8 cellular contexts compared by ENCODE assay signal in genomic region chr16:75238132-75238852, GRCh38. TPM values are rescaled to one million over a fixed set of nuclear protein-coding genes. Genes with fewer than 3 reads are reported as not detected.
A peak's percentile ranks its signal among the peaks of the same experiment; 100 is the strongest.
DNase-seq lines count a peak whose midpoint lies in the region; ATAC-seq and TF ChIP-seq lines count a peak whose summit lies in the region.

No MANE protein-coding gene starts in this region.

- H3K4me3 Mint-ChIP-seq in MCF 10A (ENCODE audit: unreplicated experiment), result no peak overlapping the region
- no peak overlapping the region for H3K4me3 Mint-ChIP-seq in activated CD4-positive, alpha-beta T cell treated with anti-CD3 and anti-CD28 coated beads, Interleukin-2, amount 10 ng/mL, durations not matched to agents 7 days and 5 days

- H3K27ac Mint-ChIP-seq in MCF 10A (ENCODE audit: low read depth, unreplicated experiment), result no peak overlapping the region
- no peak overlapping the region for H3K27ac Mint-ChIP-seq in activated CD4-positive, alpha-beta T cell treated with anti-CD3 and anti-CD28 coated beads, Interleukin-2, amount 10 ng/mL, durations not matched to agents 7 days and 5 days

- H3K27me3 ChIP-seq in breast epithelium, result no peaks in the 10 kb centered on the region
- no peaks in the 10 kb centered on the region for H3K27me3 ChIP-seq in ectodermal cell (ENCODE audit: control insufficient read depth, insufficient read depth, low read length, poor library complexity, severe bottlenecking)

- intact Hi-C loops in breast epithelium (cut with DNase I; ENCODE audit: low total_unique reads) (no loop called here), MCF 10A (cut with micrococcal nuclease) (no loop called here)

- no peaks in the 10 kb centered on the region for H3K27me3 Mint-ChIP-seq in MCF 10A (ENCODE audit: insufficient read depth, unreplicated experiment)
- H3K27me3 Mint-ChIP-seq in activated CD4-positive, alpha-beta T cell treated with anti-CD3 and anti-CD28 coated beads, Interleukin-2, amount 10 ng/mL, durations not matched to agents 7 days and 5 days, result peaks cover 3% of the 10 kb centered on the region

- peak in 1 of 2 donors; percentile 57 for DNase-seq in breast epithelium (ENCODE audit: low spot score in 2 of 2)
- DNase-seq in MCF 10A (ENCODE audit: unreplicated experiment), result no peak
- DNase-seq in midbrain (lab: John Stamatoyannopoulos, UW), result peak; percentile 87
- no peak for DNase-seq in activated CD4-positive, alpha-beta T cell treated with anti-CD3 and anti-CD28 coated beads for 48 hours
- DNase-seq in activated CD4-positive, alpha-beta T cell treated with anti-CD3 and anti-CD28 coated beads, Interleukin-2, amount 10 ng/mL, durations not matched to agents 7 days and 5 days, result no peak

- no peaks in the 10 kb centered on the region for H3K9me3 ChIP-seq in breast epithelium
- no peaks in the 10 kb centered on the region for H3K9me3 ChIP-seq in ectodermal cell (ENCODE audit: control insufficient read depth, low read length)

- WGBS in ectodermal cell, 2 experiments, result 84 to 85% methylated on average over 25 of the region's 25 CpGs

- POLR2A ChIA-PET in MCF 10A (lab: Yijun Ruan, JAX), result interaction anchor here (0.6 to 1.3 kb wide), 2 partner anchors 67 to 271 kb away, joined by 3 to 4 read pairs; no protein-coding TSS in a partner anchor
- POLR2A ChIA-PET in activated CD4-positive, alpha-beta T cell treated with anti-CD3 and anti-CD28 coated beads, Interleukin-2, amount 10 ng/mL, durations not matched to agents 7 days and 5 days (lab: Charles Lee), result no interaction called here

- no TSS peak for BruUV-seq in MCF 10A (replicated peaks; lab: Mats Ljungman, UMichigan)

- no peak for TF ChIP-seq POLR2A in breast epithelium (IDR thresholded peaks at IDR 0.05)

- no peak for TF ChIP-seq CTCF in breast epithelium (IDR thresholded peaks at IDR 0.05)
- TF ChIP-seq CTCF in MCF 10A (IDR thresholded peaks at IDR 0.05; ENCODE audit: unreplicated experiment), result no peak

- peaks cover 18 to 20% of the 10 kb centered on the region in 2 donors for H3K4me1 ChIP-seq in breast epithelium
- H3K4me1 ChIP-seq in ectodermal cell (ENCODE audit: control insufficient read depth, insufficient read depth, low read length), result peaks cover 14% of the 10 kb centered on the region

- peaks cover 7% of the 10 kb centered on the region for H3K36me3 ChIP-seq in breast epithelium
- H3K36me3 ChIP-seq in ectodermal cell (ENCODE audit: control insufficient read depth, insufficient read depth, low read length), result peaks cover 15% of the 10 kb centered on the region

- CTCF ChIA-PET in MCF 10A (lab: Yijun Ruan, JAX), result interaction anchor here (0.5 to 1.0 kb wide), 5 partner anchors 8 to 165 kb away, joined by 3 read pairs; no protein-coding TSS in a partner anchor
- CTCF ChIA-PET in activated CD4-positive, alpha-beta T cell treated with anti-CD3 and anti-CD28 coated beads, Interleukin-2, amount 10 ng/mL, durations not matched to agents 7 days and 5 days (lab: Charles Lee), result no interaction called here

- H3K27ac ChIP-seq in breast epithelium (peak overlapping the region; percentile 76 to 82), ectodermal cell (ENCODE audit: insufficient read depth, low read depth, low read length, poor library complexity, severe bottlenecking) (peak overlapping the region; percentile 48)

- H3K4me3 ChIP-seq in breast epithelium (peak overlapping the region in 1 of 3 donors; percentile 34), ectodermal cell (ENCODE audit: insufficient read depth, low read depth, low read length) (no peak overlapping the region)

- ATAC-seq in HG02588 (IDR thresholded peaks at IDR 0.05; ENCODE audit: unreplicated experiment), result no peak
- no peak for ATAC-seq in GM21515 (IDR thresholded peaks at IDR 0.05; ENCODE audit: unreplicated experiment)

- peaks cover 11% of the 10 kb centered on the region for H3K4me1 Mint-ChIP-seq in MCF 10A (ENCODE audit: insufficient read depth, unreplicated experiment)
- peaks cover 1% of the 10 kb centered on the region for H3K4me1 Mint-ChIP-seq in activated CD4-positive, alpha-beta T cell treated with anti-CD3 and anti-CD28 coated beads, Interleukin-2, amount 10 ng/mL, durations not matched to agents 7 days and 5 days

- peaks cover 37% of the 10 kb centered on the region for H3K36me3 Mint-ChIP-seq in MCF 10A (ENCODE audit: insufficient read depth, unreplicated experiment)
- H3K36me3 Mint-ChIP-seq in activated CD4-positive, alpha-beta T cell treated with anti-CD3 and anti-CD28 coated beads, Interleukin-2, amount 10 ng/mL, durations not matched to agents 7 days and 5 days (ENCODE audit: low read depth), result no peaks in the 10 kb centered on the region

- H3K9me3 Mint-ChIP-seq in MCF 10A (ENCODE audit: unreplicated experiment), result no peaks in the 10 kb centered on the region
- H3K9me3 Mint-ChIP-seq in activated CD4-positive, alpha-beta T cell treated with anti-CD3 and anti-CD28 coated beads, Interleukin-2, amount 10 ng/mL, durations not matched to agents 7 days and 5 days, result no peaks in the 10 kb centered on the region

RNA-seq across cellular contexts. Expression of gene BCAR1, which starts 13.1 kb away (rescaled TPM):
- total RNA-seq in breast epithelium, result 10 to 100 TPM; 13.6 to 38.7 (median 32.9) TPM
- total RNA-seq in MCF 10A (2022), result 58.6 and 68.1 TPM in 2 replicates
- 49.9 TPM for polyA plus RNA-seq in ectodermal cell (2013, experiment 1 of 4)
- polyA plus RNA-seq in ectodermal cell (2013, experiment 2 of 4), result 46.7 TPM
- 33.0 TPM for polyA plus RNA-seq in ectodermal cell (2013, experiment 3 of 4)
- 37.2 TPM for polyA plus RNA-seq in ectodermal cell (2013, experiment 4 of 4)
- total RNA-seq in activated CD4-positive, alpha-beta T cell treated with anti-CD3 and anti-CD28 coated beads, Interleukin-2, amount 10 ng/mL, durations not matched to agents 7 days and 5 days, result under 1 TPM in 1 of 2 experiments, not detected in 1; 0.04 TPM

RNA-seq across cellular contexts. Expression of gene CTRB1, which starts 19.5 kb away (rescaled TPM):
- total RNA-seq in breast epithelium, result not detected
- not detected in 2 replicates for total RNA-seq in MCF 10A (2022)
- polyA plus RNA-seq in ectodermal cell (2013, experiment 1 of 4), result not detected
- not detected for polyA plus RNA-seq in ectodermal cell (2013, experiment 2 of 4)
- polyA plus RNA-seq in ectodermal cell (2013, experiment 3 of 4), result not detected
- polyA plus RNA-seq in ectodermal cell (2013, experiment 4 of 4), result not detected
- total RNA-seq in activated CD4-positive, alpha-beta T cell treated with anti-CD3 and anti-CD28 coated beads, Interleukin-2, amount 10 ng/mL, durations not matched to agents 7 days and 5 days, result not detected

RNA-seq across cellular contexts. Expression of gene CTRB2, which starts 31.3 kb away (rescaled TPM):
- total RNA-seq in breast epithelium (not detected), MCF 10A (2022) (not detected in 2 replicates)
- polyA plus RNA-seq in ectodermal cell (2013, experiment 1 of 4), result not detected
- not detected for polyA plus RNA-seq in ectodermal cell (2013, experiment 2 of 4)
- not detected for polyA plus RNA-seq in ectodermal cell (2013, experiment 3 of 4)
- not detected for polyA plus RNA-seq in ectodermal cell (2013, experiment 4 of 4)
- not detected for total RNA-seq in activated CD4-positive, alpha-beta T cell treated with anti-CD3 and anti-CD28 coated beads, Interleukin-2, amount 10 ng/mL, durations not matched to agents 7 days and 5 days

Comparison
In these comparisons a context has a peak if more than half of its experiments do, and no peak if none do; other contexts are left out.
1. RNA of gene BCAR1, which starts 13.1 kb away (total RNA-seq): 58.6 to 68.1 TPM in MCF 10A and 13.6 to 38.7 TPM in breast epithelium; 0.04 TPM in activated CD4-positive, alpha-beta T cell treated with anti-CD3 and anti-CD28 coated beads, Interleukin-2, amount 10 ng/mL, durations not matched to agents 7 days and 5 days; every median in the first group is over 10 times any median in the second.